ENCODE assay signal across 8 cellular contexts in the genomic region with DNA sequence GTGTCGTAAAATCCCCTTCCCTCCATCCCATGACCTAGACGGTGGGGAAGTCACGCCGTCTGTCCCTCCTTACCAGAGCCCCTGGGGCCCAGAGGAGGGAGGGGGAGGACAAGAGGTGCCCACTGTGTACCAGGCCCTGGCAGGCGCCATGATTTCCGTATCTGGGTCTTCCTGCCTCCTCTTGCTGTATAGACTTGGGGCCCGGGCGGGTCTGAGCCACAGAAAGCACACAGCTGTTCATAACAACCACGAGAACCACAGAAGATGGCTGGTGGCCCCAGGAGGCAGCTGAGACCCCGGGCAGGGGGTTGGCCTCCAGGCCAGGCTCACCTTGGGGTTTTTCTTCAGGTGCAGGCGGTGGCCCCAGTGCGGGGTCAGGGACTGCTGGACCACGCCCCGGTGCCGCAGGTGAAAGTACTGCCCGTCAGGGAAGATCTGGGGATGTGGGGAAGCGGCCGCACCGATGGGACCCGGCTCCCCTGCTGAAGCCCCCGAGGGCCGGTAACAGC. TPM values are rescaled to one million over a fixed set of nuclear protein-coding genes. Genes with fewer than 3 reads are reported as not detected.
A peak's percentile ranks its signal among the peaks of the same experiment; 100 is the strongest.
DNase-seq lines count a peak whose midpoint lies in the region; TF ChIP-seq lines count a peak whose summit lies in the region.

No MANE protein-coding gene starts in this region.

- H3K27me3 ChIP-seq in ascending aorta: no peaks in the 10 kb centered on the region
- H3K27me3 ChIP-seq in layer of hippocampus (ENCODE audit: control insufficient read depth, insufficient read depth, low read length): no peaks in the 10 kb centered on the region

- no peaks in the 10 kb centered on the region for H3K9me3 Mint-ChIP-seq in T-helper 1 cell treated with Interleukin-12 subunit alpha and Interleukin-12 subunit beta and Interleukin-4 antibody, amounts not matched to agents 30 μg/mL and 1 μg/mL, for 36 hours

- peaks cover 5% of the 10 kb centered on the region for H3K4me1 Mint-ChIP-seq in T-helper 1 cell treated with Interleukin-12 subunit alpha and Interleukin-12 subunit beta and Interleukin-4 antibody, amounts not matched to agents 30 μg/mL and 1 μg/mL, for 36 hours (ENCODE audit: low read depth)

- peak overlapping the region; percentile 49 to 82 for H3K4me3 ChIP-seq in ascending aorta

- intact Hi-C loops in ascending aorta (cut with DNase I): no loop called here

- peaks cover 8 to 14% of the 10 kb centered on the region in 2 donors for H3K4me1 ChIP-seq in ascending aorta

- H3K4me3 Mint-ChIP-seq in T-helper 1 cell treated with Interleukin-12 subunit alpha and Interleukin-12 subunit beta and Interleukin-4 antibody, amounts not matched to agents 30 μg/mL and 1 μg/mL, for 36 hours: peak overlapping the region; percentile 56

- no peak overlapping the region for H3K27ac ChIP-seq in ascending aorta
- peak overlapping the region; percentile 59 for H3K27ac ChIP-seq in layer of hippocampus (ENCODE audit: low read depth, low read length)
- peak overlapping the region; percentile 66 for H3K27ac ChIP-seq in substantia nigra (ENCODE audit: low read depth, low read length, poor library complexity, severe bottlenecking)

- TF ChIP-seq CTCF in ascending aorta (IDR thresholded peaks at IDR 0.05): no peak

- no peaks in the 10 kb centered on the region for H3K9me3 ChIP-seq in ascending aorta

- DNase-seq in T-helper 1 cell (no peak), ascending aorta (ENCODE audit: low spot score in 2 of 2) (no peak), substantia nigra (lab: John Stamatoyannopoulos, UW) (no peak), NCI-H1105 treated with DMSO at 0.1 percent for 48 hours (lab: John Stamatoyannopoulos, UW) (no peak), GM03348 (ENCODE audit: low spot score) (no peak)
- DNase-seq in stimulated activated CD4-positive, alpha-beta T cell treated with anti-CD3 and anti-CD28 coated beads, Interleukin-15, amount 100 ng/mL, for 24 hours: no peak

- no peak overlapping the region for H3K27ac Mint-ChIP-seq in T-helper 1 cell treated with Interleukin-12 subunit alpha and Interleukin-12 subunit beta and Interleukin-4 antibody, amounts not matched to agents 30 μg/mL and 1 μg/mL, for 36 hours

- H3K36me3 ChIP-seq in ascending aorta: no peaks in the 10 kb centered on the region

- no peaks in the 10 kb centered on the region for H3K36me3 Mint-ChIP-seq in T-helper 1 cell treated with Interleukin-12 subunit alpha and Interleukin-12 subunit beta and Interleukin-4 antibody, amounts not matched to agents 30 μg/mL and 1 μg/mL, for 36 hours (ENCODE audit: low read depth)

- H3K27me3 Mint-ChIP-seq in T-helper 1 cell treated with Interleukin-12 subunit alpha and Interleukin-12 subunit beta and Interleukin-4 antibody, amounts not matched to agents 30 μg/mL and 1 μg/mL, for 36 hours (ENCODE audit: low read depth): peaks cover 19% of the 10 kb centered on the region

RNA-seq across cellular contexts. Expression of gene PCSK4, which starts 0.6 kb away (rescaled TPM):
- 1.5 TPM for total RNA-seq in ascending aorta

RNA-seq across cellular contexts. Expression of gene REEP6, which starts 1.5 kb away (rescaled TPM):
- 3.2 TPM for total RNA-seq in ascending aorta

RNA-seq across cellular contexts. Expression of gene C19orf25, which starts 10.5 kb away (rescaled TPM):
- 32.7 TPM for total RNA-seq in ascending aorta

RNA-seq across cellular contexts. Expression of gene ADAMTSL5, which starts 23.3 kb away (rescaled TPM):
- total RNA-seq in ascending aorta: 0.43 TPM

RNA-seq across cellular contexts. Expression of gene PLK5, which starts 34.4 kb away (rescaled TPM):
- total RNA-seq in ascending aorta: not detected

Comparison
In these comparisons a context has a peak if more than half of its experiments do, and no peak if none do; other contexts are left out.
1. H3K27ac ChIP-seq: peak in layer of hippocampus (single experiment) and substantia nigra (single experiment); none in ascending aorta (0 of 2).